ENCODE assay signal across 8 cellular contexts in genomic region chr19:50723069-50723468, GRCh38. TPM values are rescaled to one million over a fixed set of nuclear protein-coding genes. Genes with fewer than 3 reads are reported as not detected.
DNase-seq lines count a peak whose midpoint lies in the region; ATAC-seq, FAIRE-seq and TF ChIP-seq lines count a peak whose summit lies in the region.

Gene CLEC11A, plus strand, starts transcription at chr19:50723364. Its CDS starts 162 bp downstream, at chr19:50723526.

- no TSS peak for BruUV-seq in MCF 10A (replicated peaks; lab: Mats Ljungman, UMichigan)
- no TSS peak for BruUV-seq in HepG2 (replicated peaks; lab: Mats Ljungman, UMichigan)

- TF ChIP-seq CTCF in AG04450 (IDR thresholded peaks at IDR 0.05; ENCODE audit: low read depth, low read length) (no peak), MCF 10A (IDR thresholded peaks at IDR 0.05; ENCODE audit: unreplicated experiment) (no peak), HepG2 (CRISPR knock-in tag; IDR thresholded peaks at IDR 0.05) (no peak), thyroid gland (IDR thresholded peaks at IDR 0.05) (no peak)

- peak within 1 kb of the TSS; percentile 82 for H3K4me3 Mint-ChIP-seq in MCF 10A (ENCODE audit: unreplicated experiment)

- H3K4me3 ChIP-seq in AG04450 (ENCODE audit: low read depth, low read length) (peak within 1 kb of the TSS; percentile 83), HepG2 (replicated peaks in 1 of 3; ENCODE audit: insufficient read depth in 1 of 3, low read depth in 2 of 3, low read length in 3 of 3) (peak within 1 kb of the TSS; percentile 34 to 69 (median 43); a peak in 4 of 6 replicates), thyroid gland (replicated peaks in 1 of 3) (peak within 1 kb of the TSS in 2 of 3 donors; percentile 13 to 55)
- H3K4me3 ChIP-seq in Jurkat, Clone E6-1 (ENCODE audit: low read length): peak within 1 kb of the TSS; percentile 76

- H3K4me1 Mint-ChIP-seq in MCF 10A (ENCODE audit: insufficient read depth, unreplicated experiment): peaks cover 7% of the 10 kb centered on the region

- POLR2A ChIA-PET in AG04450 (lab: Yijun Ruan, JAX): no interaction called here
- POLR2A ChIA-PET in MCF 10A (lab: Yijun Ruan, JAX): no interaction called here
- POLR2A ChIA-PET in HepG2 (lab: Yijun Ruan, JAX): no interaction called here

- in situ Hi-C loops in HepG2 (cut with HindIII; ENCODE audit: extremely low pct_ligation_motif_present, low pct_unique_long_range_greater_than_20kb): no loop called here

- no peaks in the 10 kb centered on the region for H3K36me3 Mint-ChIP-seq in MCF 10A (ENCODE audit: insufficient read depth, unreplicated experiment)

- DNase-seq in AG04450 (ENCODE audit: low read depth, low spot score) (peak; percentile 55), MCF 10A (ENCODE audit: unreplicated experiment) (no peak), HepG2 (ENCODE audit: low spot score) (no peak), thyroid gland (peak; percentile 8 to 12), GM19238 (ENCODE audit: insufficient read length, low spot score) (no peak), Ammon's horn (ENCODE audit: low spot score) (no peak)
- DNase-seq in Jurkat, Clone E6-1 (ENCODE audit: low read depth, low spot score): peak; percentile 63

- TF ChIP-seq EP300 in HepG2 (IDR thresholded peaks at IDR 0.05; ENCODE audit: low read depth in 2 of 2, low read length in 2 of 2): no peak
- TF ChIP-seq EP300 in HepG2 (CRISPR knock-in tag; IDR thresholded peaks at IDR 0.05; ENCODE audit: borderline replicate concordance): no peak

- no peak for ATAC-seq in HepG2
- no peak for ATAC-seq in HG03469 (IDR thresholded peaks at IDR 0.05; ENCODE audit: unreplicated experiment)

- FAIRE-seq in HepG2 (lab: Jason Lieb, UNC): no peak

- TF ChIP-seq POLR2A in HepG2 (IDR thresholded peaks at IDR 0.05; ENCODE audit: insufficient read depth in 1 of 2, low read depth in 2 of 2, low read length in 2 of 2): no peak
- TF ChIP-seq POLR2A in thyroid gland (IDR thresholded peaks at IDR 0.05): no peak

- no peaks in the 10 kb centered on the region for H3K9me3 Mint-ChIP-seq in MCF 10A (ENCODE audit: unreplicated experiment)

- intact Hi-C loops in MCF 10A (cut with micrococcal nuclease) (no loop called here), HepG2 (cut with micrococcal nuclease; ENCODE audit: unreplicated experiment) (loop anchor here (5.0 kb wide), 1 partner anchor 59 kb away; no protein-coding TSS in a partner anchor), thyroid gland (cut with DNase I) (loop anchor here (5.0 kb wide), 1 partner anchor 384 kb away; the partner anchor contains the start of gene CTU1)

- H2AFZ ChIP-seq in HepG2 (ENCODE audit: low read length): no peak within 1 kb of the TSS

- H3K27ac Mint-ChIP-seq in MCF 10A (ENCODE audit: low read depth, unreplicated experiment): no peak within 1 kb of the TSS

- no peak for TF ChIP-seq RAD21 in HepG2 (CRISPR knock-in tag; IDR thresholded peaks at IDR 0.05)

- no peaks in the 10 kb centered on the region for H3K36me3 ChIP-seq in HepG2 (replicated peaks in 1 of 2; ENCODE audit: control insufficient read depth in 1 of 2, insufficient read depth in 2 of 2, low read length in 2 of 2)
- no peaks in the 10 kb centered on the region for H3K36me3 ChIP-seq in thyroid gland

- no peaks in the 10 kb centered on the region; the same call in 1 of the 2 replicates for H3K9me3 ChIP-seq in AG04450 (ENCODE audit: control insufficient read depth, insufficient read depth, low read length)
- no peaks in the 10 kb centered on the region for H3K9me3 ChIP-seq in HepG2 (ENCODE audit: low read length)
- no peaks in the 10 kb centered on the region for H3K9me3 ChIP-seq in thyroid gland

- no peaks in the 10 kb centered on the region for H3K27me3 Mint-ChIP-seq in MCF 10A (ENCODE audit: insufficient read depth, unreplicated experiment)

- CTCF ChIA-PET in AG04450 (lab: Charles Lee): interaction anchor here (1.9 to 2.1 kb wide), 3 partner anchors 18 to 56 kb away, joined by 6 to 15 read pairs (median 14); no protein-coding TSS in a partner anchor
- CTCF ChIA-PET in MCF 10A (lab: Yijun Ruan, JAX): interaction anchor here (0.5 to 1.3 kb wide), 3 partner anchors 11 to 18 kb away, joined by 3 to 4 read pairs (median 3); no protein-coding TSS in a partner anchor
- CTCF ChIA-PET in HepG2 (lab: Yijun Ruan, JAX; ENCODE audit: low intra/inter-chr PET ratio, low total read pairs): no interaction called here

- no peak within 1 kb of the TSS for H3K9ac ChIP-seq in HepG2 (ENCODE audit: insufficient read depth, low read depth, low read length)

- no peaks in the 10 kb centered on the region for H3K79me2 ChIP-seq in HepG2 (ENCODE audit: insufficient read depth, low read length)

- H3K27me3 ChIP-seq in AG04450 (ENCODE audit: control insufficient read depth, insufficient read depth, low read length) (no peaks in the 10 kb centered on the region), HepG2 (ENCODE audit: control insufficient read depth in 1 of 2, insufficient read depth in 2 of 2, low read length in 2 of 2) (peaks cover 9 to 46% of the 10 kb centered on the region in 2 experiments), thyroid gland (peaks cover 4% of the 10 kb centered on the region)

- H3K4me1 ChIP-seq in HepG2 (ENCODE audit: insufficient read depth, low read length) (no peaks in the 10 kb centered on the region), thyroid gland (peaks cover 29 to 31% of the 10 kb centered on the region in 2 donors)

- H3K27ac ChIP-seq in AG04450 (ENCODE audit: low read depth, low read length) (peak within 1 kb of the TSS; percentile 81), HepG2 (ENCODE audit: extremely low read length, insufficient read depth, low read length) (no peak within 1 kb of the TSS), thyroid gland (peak within 1 kb of the TSS in 2 of 3 donors; percentile 30 to 34)

- H4K20me1 ChIP-seq in HepG2 (ENCODE audit: insufficient read depth, low read length): no peaks in the 10 kb centered on the region

- peak within 1 kb of the TSS; percentile 74 for H3K4me2 ChIP-seq in HepG2 (ENCODE audit: low read depth, low read length)

- WGBS in HepG2 (ENCODE audit: low lambda C conversion rate): 2% methylated on average over 15 of the region's 15 CpGs
- 14 to 26% methylated on average over 14 to 15 of the region's 15 CpGs for WGBS in thyroid gland, 2 donors

TF ChIP-seq in HepG2, 621 proteins besides CTCF, POLR2A, EP300 and RAD21 (continues in another document):
- TF ChIP-seq TMF1 (CRISPR knock-in tag; IDR thresholded peaks at IDR 0.05; ENCODE audit: low read depth) (no peak), TCF7L2 (IDR thresholded peaks at IDR 0.05; ENCODE audit: low read depth, low read length) (no peak), HES4 (CRISPR knock-in tag; IDR thresholded peaks at IDR 0.05; ENCODE audit: borderline replicate concordance) (no peak)

RNA-seq across cellular contexts. Expression of gene CLEC11A, which starts in this region (rescaled TPM):
- 43.9 and 64.1 TPM in 2 replicates for polyA plus RNA-seq in AG04450 (2011; rRNA removed)
- polyA minus RNA-seq in AG04450 (2011; rRNA and poly(A)+ RNA removed): 8.5 and 10.2 TPM in 2 replicates
- polyA plus RNA-seq in Jurkat, Clone E6-1 (2012; ENCODE audit: insufficient read depth, insufficient read length): 11.3 TPM
- total RNA-seq in MCF 10A (2022): 2.4 and 2.8 TPM in 2 replicates
- total RNA-seq in HepG2 (2016; rRNA removed; fragmentation: Illumina TruSeq; extraction: Trizol): not detected in 2 replicates
- not detected in 2 replicates for total RNA-seq in HepG2 (2016; cell fraction: cytosol; rRNA removed; fragmentation: Illumina TruSeq; extraction: Trizol; ENCODE audit: low read depth)
- not detected in 2 replicates for total RNA-seq in HepG2 (2016; cell fraction: insoluble cytoplasmic fraction; rRNA removed; fragmentation: Illumina TruSeq; extraction: Trizol)
- total RNA-seq in HepG2 (2016; cell fraction: membrane; rRNA removed; fragmentation: Illumina TruSeq; extraction: Trizol): not detected in 2 replicates
- total RNA-seq in HepG2 (2016; cell fraction: nucleus; rRNA removed; fragmentation: Illumina TruSeq; extraction: Trizol): not detected in 2 replicates
- not detected in 2 replicates for polyA plus RNA-seq in HepG2 (2011; rRNA removed)
- polyA plus RNA-seq in HepG2 (2011; cell fraction: cytosol; rRNA removed): not detected in 2 replicates
- not detected in 2 replicates for polyA plus RNA-seq in HepG2 (2011; cell fraction: nucleus; rRNA removed)
- polyA plus RNA-seq in HepG2 (2012): not detected in 2 replicates
- polyA plus RNA-seq in HepG2 (2016; cell fraction: cytosol; fragmentation: Illumina TruSeq; extraction: Trizol; ENCODE audit: low read depth): not detected in 2 replicates
- polyA plus RNA-seq in HepG2 (2016; cell fraction: insoluble cytoplasmic fraction; fragmentation: Illumina TruSeq; extraction: Trizol; ENCODE audit: low read depth): not detected in 2 replicates
- polyA plus RNA-seq in HepG2 (2016; cell fraction: membrane; fragmentation: Illumina TruSeq; extraction: Trizol; ENCODE audit: low read depth): not detected in 2 replicates
- not detected in 2 replicates for polyA plus RNA-seq in HepG2 (2016; cell fraction: nucleus; fragmentation: Illumina TruSeq; extraction: Trizol; ENCODE audit: insufficient read depth, low read depth)
- not detected in 2 replicates for polyA minus RNA-seq in HepG2 (2011; rRNA and poly(A)+ RNA removed; ENCODE audit: low replicate concordance)
- polyA minus RNA-seq in HepG2 (2011; cell fraction: cytosol; rRNA and poly(A)+ RNA removed): not detected in 2 replicates
- polyA minus RNA-seq in HepG2 (2011; cell fraction: nucleus; rRNA and poly(A)+ RNA removed): not detected in 2 replicates
- total RNA-seq in thyroid gland: 10 to 100 TPM in 1 of 4 donors, 1 to 10 TPM in 3; 5.0 to 16.0 (median 8.9) TPM

Comparison
In these comparisons a context has a peak if more than half of its experiments do, and no peak if none do; other contexts are left out.
1. RNA of gene CLEC11A (polyA plus RNA-seq): 43.9 to 64.1 TPM in AG04450; not detected in HepG2; every median in the first group is over 10 times any median in the second.
2. DNase-seq: peak in AG04450 (single experiment), Jurkat, Clone E6-1 (single experiment) and thyroid gland (2 of 2); none in MCF 10A (single experiment), HepG2 (single experiment), GM19238 (single experiment) and Ammon's horn (single experiment).
3. Peak in every context shown above with its lines, with median percentiles within 50 percentile points of each other: H3K4me3 ChIP-seq.